8 cellular contexts compared by ENCODE assay signal in the genomic region with DNA sequence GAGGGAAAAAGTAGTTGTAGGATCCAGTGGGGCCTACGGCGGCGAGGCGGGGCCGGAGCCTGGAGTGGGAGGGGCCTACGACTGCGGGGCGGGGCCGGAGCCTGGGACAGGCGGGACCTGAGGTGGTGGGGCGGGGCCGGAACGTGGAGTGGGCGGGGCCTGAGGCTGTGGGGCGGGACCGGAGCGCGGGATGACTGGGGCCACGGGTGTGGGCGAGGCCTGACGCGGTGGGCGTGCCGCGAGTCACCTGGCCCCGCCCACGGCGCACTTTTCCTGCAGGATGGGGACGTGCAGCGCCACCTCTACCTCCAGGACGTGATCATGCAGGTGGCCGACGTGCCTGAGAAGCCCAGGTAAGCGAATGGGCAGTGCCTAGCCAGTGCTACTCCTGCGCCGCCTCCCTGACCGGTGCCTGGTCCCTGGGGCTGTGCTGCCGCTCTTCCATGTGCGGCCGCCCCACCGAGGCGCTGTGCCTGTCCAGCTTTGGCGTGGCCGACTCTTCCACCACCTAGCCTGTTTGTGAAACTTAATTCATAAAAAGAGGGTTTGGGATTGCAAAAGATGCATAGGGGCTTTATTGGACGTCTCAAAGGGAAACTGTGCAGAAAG. TPM values are rescaled to one million over a fixed set of nuclear protein-coding genes. Genes with fewer than 3 reads are reported as not detected.
A peak's percentile ranks its signal among the peaks of the same experiment; 100 is the strongest.
DNase-seq lines count a peak whose midpoint lies in the region; ATAC-seq and TF ChIP-seq lines count a peak whose summit lies in the region.

No MANE protein-coding gene starts in this region.

- DNase-seq in AG04449 (ENCODE audit: low read depth, low spot score) = no peak
- peak; percentile 88 for DNase-seq in NCI-H345 (lab: John Stamatoyannopoulos, UW)
- peak; percentile 93 to 94 for DNase-seq in activated CD4-positive, alpha-beta T cell treated with anti-CD3 and anti-CD28 coated beads for 4 hours
- DNase-seq in left colon = peak; percentile 92 to 98
- peak; percentile 91 for DNase-seq in stimulated activated CD4-positive, alpha-beta T cell treated with anti-CD3 and anti-CD28 coated beads, Interleukin-1b, Interleukin-23, amount 100 ng/mL, for 48 hours

- H3K27ac ChIP-seq in cingulate gyrus (ENCODE audit: low read depth, low read length) = peak overlapping the region; percentile 98

- CTCF ChIA-PET in AG04449 (lab: Yijun Ruan, JAX) = interaction anchor here (2.0 to 2.2 kb wide), 2 partner anchors 10 to 20 kb away, joined by 9 to 10 read pairs; no protein-coding TSS in a partner anchor

- ATAC-seq in GM18870 (IDR thresholded peaks at IDR 0.05; ENCODE audit: unreplicated experiment) (peak; percentile 79), HG03135 (IDR thresholded peaks at IDR 0.05; ENCODE audit: unreplicated experiment) (peak; percentile 74), left colon (peak; percentile 86)

- POLR2A ChIA-PET in AG04449 (lab: Yijun Ruan, JAX) = no interaction called here

- intact Hi-C loops in left colon (cut with DNase I, micrococcal nuclease) = no loop called here

- no peak for TF ChIP-seq CTCF in AG04449 (IDR thresholded peaks at IDR 0.05; ENCODE audit: insufficient read depth, low read length, missing control alignments)

- H3K4me3 ChIP-seq in AG04449 (ENCODE audit: low read depth, low read length) = peak overlapping the region; percentile 66

RNA-seq across cellular contexts. Expression of gene ZNF511, which starts 0.5 kb away (rescaled TPM):
- total RNA-seq in left colon = 10 to 100 TPM; 41.0 to 42.1 TPM

RNA-seq across cellular contexts. Expression of gene TUBGCP2, which starts 0.5 kb away (rescaled TPM):
- total RNA-seq in left colon = 10 to 100 TPM; 53.8 to 53.9 TPM

RNA-seq across cellular contexts. Expression of gene CALY, which starts 27.5 kb away (rescaled TPM):
- total RNA-seq in left colon = 1 to 10 TPM in 1 of 2 donors, under 1 TPM in 1; 0.43 to 1.6 TPM

RNA-seq across cellular contexts. Expression of gene ADAM8, which starts 32.5 kb away (rescaled TPM):
- total RNA-seq in left colon = 1 to 10 TPM; 2.3 to 2.8 TPM

RNA-seq across cellular contexts. Expression of gene PRAP1, which starts 38.0 kb away (rescaled TPM):
- total RNA-seq in left colon = 100 to 1,000 TPM in 1 of 2 donors, 10 to 100 TPM in 1; 48.3 to 244 TPM
